Comparison of ENCODE assay signal across 23 cellular contexts in genomic region chr7:44496385-44496784, GRCh38. TPM values are rescaled to one million over a fixed set of nuclear protein-coding genes. Genes with fewer than 3 reads are reported as not detected.
DNase-seq lines count a peak whose midpoint lies in the region; ATAC-seq, FAIRE-seq and TF ChIP-seq lines count a peak whose summit lies in the region.
"Had no signal": no experiment of that assay in that cellular context is flagged by ENCODE, and none has a peak within 500 bp of the region (broad histone marks: within the 10 kb centered on the region; RNA-seq: fewer than 3 reads in every experiment).

No MANE protein-coding gene starts in this region.

- no peaks in the 10 kb centered on the region for H3K36me3 ChIP-seq in K562 (ENCODE audit: control insufficient read depth, insufficient read depth, low read length)
- no peaks in the 10 kb centered on the region for H3K36me3 ChIP-seq in keratinocyte (ENCODE audit: control insufficient read depth in 2 of 2, extremely low read depth in 1 of 2, insufficient read depth in 2 of 2, low read length in 2 of 2)
- H3K36me3 ChIP-seq: BE2C, BLaER1 had no signal

- no peak for DNase-seq in A549 (ENCODE audit: low read depth in 1 of 2, low spot score in 1 of 2)
- DNase-seq in GM12891 (ENCODE audit: insufficient read length, low spot score): no peak
- no peak for DNase-seq in K562 (ENCODE audit: extremely low read depth in 1 of 4, low spot score in 3 of 4)
- no peak for DNase-seq in keratinocyte (ENCODE audit: low read depth, low spot score)
- DNase-seq in ureter (ENCODE audit: low spot score): no peak
- DNase-seq in C1 segment of cervical spinal cord (lab: John Stamatoyannopoulos, UW): no peak
- DNase-seq: 8988T; BE2C; Caco-2; Calu3; CD4-positive, alpha-beta T cell; CD8-positive, alpha-beta T cell; DMS79 treated with DMSO at 0.1 percent for 48 hours; GF-D8 had no signal

- no peak for TF ChIP-seq POLR2A in A549 (IDR thresholded peaks at IDR 0.05; ENCODE audit: low read length)
- TF ChIP-seq POLR2A in GM12891 (IDR thresholded peaks at IDR 0.05; ENCODE audit: low read depth, low read length): no peak
- no peak for TF ChIP-seq POLR2A in K562 (conservative IDR thresholded peaks at IDR 0.05)

- no peak overlapping the region for H3K4me3 Mint-ChIP-seq in stimulated activated memory B cell treated with anti-CD40 and anti-IgM and Interleukin-4, amounts not matched to agents 10 μg/mL and 1 μg/mL and 100 μg/mL, for 72 hours
- H3K4me3 Mint-ChIP-seq: CD4-positive, alpha-beta T cell; CD8-positive, alpha-beta T cell had no signal

- H3K27ac ChIP-seq in A549 (no peak overlapping the region), K562 (ENCODE audit: extremely low read depth, low read depth, low read length) (no peak overlapping the region), keratinocyte (ENCODE audit: control insufficient read depth, insufficient read depth, low read length) (no peak overlapping the region)
- H3K27ac ChIP-seq: BLaER1, C4-2B had no signal

- H4K20me1 ChIP-seq in K562 (replicated peaks; ENCODE audit: control insufficient read depth, insufficient read depth, low read length): no peaks in the 10 kb centered on the region
- no peaks in the 10 kb centered on the region for H4K20me1 ChIP-seq in keratinocyte (ENCODE audit: control insufficient read depth, extremely low read depth, insufficient read depth, low read length)
- H4K20me1 ChIP-seq: BLaER1 had no signal

- no peaks in the 10 kb centered on the region for H3K27me3 Mint-ChIP-seq in stimulated activated memory B cell treated with anti-CD40 and anti-IgM and Interleukin-4, amounts not matched to agents 10 μg/mL and 1 μg/mL and 100 μg/mL, for 72 hours

- no peak overlapping the region for H3K27ac Mint-ChIP-seq in stimulated activated memory B cell treated with anti-CD40 and anti-IgM and Interleukin-4, amounts not matched to agents 10 μg/mL and 1 μg/mL and 100 μg/mL, for 72 hours
- H3K27ac Mint-ChIP-seq: CD4-positive, alpha-beta T cell; CD8-positive, alpha-beta T cell had no signal

- in situ Hi-C loops in K562 (cut with MboI): no loop called here

- ATAC-seq in A549 (no peak), K562 (no peak), HG03108 (IDR thresholded peaks at IDR 0.05; ENCODE audit: unreplicated experiment) (no peak)
- no peak for ATAC-seq in stimulated activated memory B cell treated with anti-CD40 and anti-IgM and Interleukin-4, amounts not matched to agents 10 μg/mL and 1 μg/mL and 100 μg/mL, for 72 hours
- ATAC-seq: CD8-positive, alpha-beta T cell had no signal

- H3K4me1 ChIP-seq in A549 (no peaks in the 10 kb centered on the region), K562 (replicated peaks in 1 of 2; ENCODE audit: control insufficient read depth in 2 of 2, insufficient read depth in 2 of 2, low read length in 2 of 2) (peaks cover 2 to 22% of the 10 kb centered on the region in 2 experiments; a peak in 3 of 5 replicates), keratinocyte (ENCODE audit: control insufficient read depth, extremely low read depth, insufficient read depth, low read length) (no peaks in the 10 kb centered on the region)
- H3K4me1 ChIP-seq: BE2C, Caco-2 had no signal

- no TSS peak for BruUV-seq in K562 (replicated peaks; lab: Mats Ljungman, UMichigan)

- no peaks in the 10 kb centered on the region for H3K9me1 ChIP-seq in K562 (ENCODE audit: control insufficient read depth, insufficient read depth, low read length)
- no peaks in the 10 kb centered on the region for H3K9me1 ChIP-seq in keratinocyte (ENCODE audit: control insufficient read depth, extremely low read depth, insufficient read depth, low read length)

- intact Hi-C loops in K562 (cut with micrococcal nuclease): loop anchor here (5.0 kb wide), 1 partner anchor 71 kb away; no protein-coding TSS in a partner anchor

- POLR2A ChIA-PET in A549 (lab: Yijun Ruan, JAX): no interaction called here
- POLR2A ChIA-PET in K562 (lab: Yijun Ruan, JAX): no interaction called here

- no peak overlapping the region for H3K9ac ChIP-seq in K562 (ENCODE audit: insufficient read depth in 1 of 2, low read depth in 2 of 2, low read length in 2 of 2)
- H3K9ac ChIP-seq in keratinocyte (ENCODE audit: control insufficient read depth, extremely low read depth, insufficient read depth, low read length): no peak overlapping the region
- H3K9ac ChIP-seq: BLaER1 had no signal

- WGBS in A549 (ENCODE audit: missing lambda C conversion rate): 64% methylated on average over 1 of the region's 1 CpG
- WGBS in K562 (ENCODE audit: insufficient coverage, low coverage, missing lambda C conversion rate): 44% methylated on average over 1 of the region's 1 CpG

- H3K79me2 ChIP-seq in K562 (ENCODE audit: control insufficient read depth, insufficient read depth, low read length): no peaks in the 10 kb centered on the region
- no peaks in the 10 kb centered on the region for H3K79me2 ChIP-seq in keratinocyte (ENCODE audit: control insufficient read depth, insufficient read depth, low read length)

- peak overlapping the region; percentile 56; the same call in 1 of the 2 replicates for H2AFZ ChIP-seq in K562 (ENCODE audit: low read depth, low read length)
- H2AFZ ChIP-seq in keratinocyte (ENCODE audit: control insufficient read depth, low read length): no peak overlapping the region

- TF ChIP-seq CTCF in A549 (IDR thresholded peaks at IDR 0.05): no peak
- TF ChIP-seq CTCF in K562 (IDR thresholded peaks at IDR 0.05 in 2 of 3, conservative IDR thresholded peaks at IDR 0.05 in 1 of 3; ENCODE audit: insufficient read depth in 2 of 3, low read depth in 1 of 3, low read length in 3 of 3): no peak
- no peak for TF ChIP-seq CTCF in keratinocyte (optimal IDR thresholded peaks at IDR 0.05 in 1 of 3, IDR thresholded peaks at IDR 0.05 in 1 of 3, conservative IDR thresholded peaks at IDR 0.05 in 1 of 3; ENCODE audit: extremely low read depth in 1 of 3, insufficient read depth in 2 of 3, low read length in 3 of 3)

- H3K9me3 Mint-ChIP-seq in stimulated activated memory B cell treated with anti-CD40 and anti-IgM and Interleukin-4, amounts not matched to agents 10 μg/mL and 1 μg/mL and 100 μg/mL, for 72 hours: no peaks in the 10 kb centered on the region
- H3K9me3 Mint-ChIP-seq: CD4-positive, alpha-beta T cell; CD8-positive, alpha-beta T cell had no signal

- no peaks in the 10 kb centered on the region for H3K4me1 Mint-ChIP-seq in stimulated activated memory B cell treated with anti-CD40 and anti-IgM and Interleukin-4, amounts not matched to agents 10 μg/mL and 1 μg/mL and 100 μg/mL, for 72 hours

- H3K27me3 ChIP-seq in K562 (ENCODE audit: control insufficient read depth in 2 of 2, insufficient read depth in 2 of 2, low read length in 2 of 2): no peaks in the 10 kb centered on the region
- H3K27me3 ChIP-seq in keratinocyte (ENCODE audit: control insufficient read depth, extremely low read depth, insufficient read depth, low read length): no peaks in the 10 kb centered on the region
- H3K27me3 ChIP-seq: BLaER1 had no signal

- no peak overlapping the region for H3K4me2 ChIP-seq in A549
- H3K4me2 ChIP-seq in K562 (ENCODE audit: insufficient read depth, low read length): no peak overlapping the region
- no peak overlapping the region for H3K4me2 ChIP-seq in keratinocyte (ENCODE audit: control insufficient read depth, extremely low read depth, insufficient read depth, low read depth, low read length)
- H3K4me2 ChIP-seq: BLaER1 had no signal

- FAIRE-seq in A549 (lab: Jason Lieb, UNC): no peak
- FAIRE-seq in GM12891 (lab: Jason Lieb, UNC): peak; percentile 13
- FAIRE-seq in K562 (lab: Jason Lieb, UNC): no peak
- FAIRE-seq in keratinocyte (lab: Jason Lieb, UNC): peak; percentile 48
- FAIRE-seq: A204.1, D721Med, G401.6, GM12892, GM18507 had no signal

- CTCF ChIA-PET in A549 (lab: Yijun Ruan, JAX): interaction anchor here (0.6 kb wide), 1 partner anchor 300 kb away, joined by 4 read pairs; no protein-coding TSS in a partner anchor
- CTCF ChIA-PET in K562 (lab: Yijun Ruan, JAX; ENCODE audit: low intra/inter-chr PET ratio): no interaction called here

- H3K9me3 ChIP-seq in A549 (no peaks in the 10 kb centered on the region), K562 (replicated peaks; ENCODE audit: control insufficient read depth, insufficient read depth, low read depth, low read length) (no peaks in the 10 kb centered on the region), keratinocyte (ENCODE audit: control insufficient read depth, low read depth, low read length) (no peaks in the 10 kb centered on the region)
- H3K9me3 ChIP-seq: BE2C, BLaER1, Caco-2 had no signal

- H3K36me3 Mint-ChIP-seq in stimulated activated memory B cell treated with anti-CD40 and anti-IgM and Interleukin-4, amounts not matched to agents 10 μg/mL and 1 μg/mL and 100 μg/mL, for 72 hours: no peaks in the 10 kb centered on the region
- H3K36me3 Mint-ChIP-seq: CD8-positive, alpha-beta T cell had no signal

- no peak for TF ChIP-seq EP300 in A549 (IDR thresholded peaks at IDR 0.05)
- no peak for TF ChIP-seq EP300 in K562 (IDR thresholded peaks at IDR 0.05; ENCODE audit: low read length)

- dilution Hi-C loops in keratinocyte (cut with MboI; ENCODE audit: extremely low pct_ligation_motif_present, low sequenced_read_pairs): no loop called here

- H3K4me3 ChIP-seq in A549 (no peak overlapping the region), K562 (no peak overlapping the region), keratinocyte (ENCODE audit: control insufficient read depth in 2 of 3, extremely low read depth in 1 of 3, insufficient read depth in 2 of 3, low read depth in 1 of 3, low read length in 3 of 3) (no peak overlapping the region)
- H3K4me3 ChIP-seq: BLaER1 had no signal

- TF ChIP-seq RAD21 in A549 (conservative IDR thresholded peaks at IDR 0.05 in 1 of 2, IDR thresholded peaks at IDR 0.05 in 1 of 2) (no peak), K562 (CRISPR knock-in tag; conservative IDR thresholded peaks at IDR 0.05 in 1 of 2, IDR thresholded peaks at IDR 0.05 in 1 of 2) (no peak)

RNA-seq across cellular contexts. Expression of gene NUDCD3, which starts 5.9 kb away (rescaled TPM):
- polyA plus RNA-seq in A549 (2011; rRNA removed): 66.3 and 84.2 TPM in 2 replicates
- 30.0 and 34.8 TPM in 2 replicates for polyA plus RNA-seq in A549 (2012; cell fraction: cytosol; rRNA removed)
- 54.8 and 84.9 TPM in 2 replicates for polyA plus RNA-seq in A549 (2012; cell fraction: nucleus; rRNA removed)
- 41.7 to 44.3 TPM (median 42.8 TPM) in 3 replicates for polyA plus RNA-seq in A549 (2017; fragmentation: RNase III; extraction: RNeasy Plus Mini Kit Qiagen cat#74134 plus additional on column Dnase treatment)
- 68.5 and 70.6 TPM in 2 replicates for polyA minus RNA-seq in A549 (2011; rRNA and poly(A)+ RNA removed)
- 36.8 TPM for polyA plus RNA-seq in GM12891 (2012; ENCODE audit: low read depth, missing spikeins)
- 63.6 and 73.8 TPM in 2 replicates for total RNA-seq in K562 (2011; cell fraction: chromatin; rRNA removed; ENCODE audit: low replicate concordance)
- total RNA-seq in K562 (2011; cell fraction: nucleolus; rRNA removed): 37.4 and 47.0 TPM in 2 replicates
- 50.4 and 63.1 TPM in 2 replicates for total RNA-seq in K562 (2011; cell fraction: nucleoplasm; rRNA removed)
- total RNA-seq in K562 (2014; rRNA removed): 38.9 and 44.2 TPM in 2 replicates
- total RNA-seq in K562 (2014; rRNA removed; fragmentation: Illumina TruSeq; extraction: Trizol): 34.1 and 34.5 TPM in 2 replicates
- 32.2 and 36.5 TPM in 2 replicates for total RNA-seq in K562 (2015; rRNA removed; fragmentation: Illumina TruSeq; extraction: Trizol)
- 64.2 and 67.5 TPM in 2 replicates for total RNA-seq in K562 (2021)
- 44.1 and 48.8 TPM in 2 replicates for polyA plus RNA-seq in K562 (2011; rRNA removed)
- polyA plus RNA-seq in K562 (2011; cell fraction: cytosol; rRNA removed): 31.6 and 43.3 TPM in 2 replicates
- 40.4 and 53.9 TPM in 2 replicates for polyA plus RNA-seq in K562 (2011; cell fraction: nucleus; rRNA removed)
- polyA plus RNA-seq in K562 (2012): 43.7 and 44.4 TPM in 2 replicates
- polyA plus RNA-seq in K562 (2014; fragmentation: Illumina TruSeq; extraction: Trizol): 36.6 and 42.6 TPM in 2 replicates
- polyA plus RNA-seq in K562 (2014; fragmentation: Nextera tagmentation; extraction: Ambion mirVana): 10 to 100 TPM; 24.8 to 51.1 TPM
- polyA plus RNA-seq in K562 (2014; rRNA removed): 33.2 and 37.9 TPM in 2 replicates
- polyA minus RNA-seq in K562 (2011; rRNA and poly(A)+ RNA removed): 87.8 and 95.8 TPM in 2 replicates
- 34.4 and 44.3 TPM in 2 replicates for polyA minus RNA-seq in K562 (2011; cell fraction: cytosol; rRNA and poly(A)+ RNA removed)
- 27.1 and 34.5 TPM in 2 replicates for polyA minus RNA-seq in K562 (2011; cell fraction: nucleus; rRNA and poly(A)+ RNA removed)
- 57.7 to 84.9 TPM (median 58.7 TPM) in 3 replicates for polyA plus RNA-seq in keratinocyte
- polyA plus RNA-seq in keratinocyte (2011; ENCODE audit: low read depth): 82.8 TPM
- polyA plus RNA-seq in keratinocyte (2011; cell fraction: cytosol; rRNA removed): 59.3 and 68.2 TPM in 2 replicates
- polyA plus RNA-seq in keratinocyte (2011; cell fraction: nucleus; rRNA removed): 131 and 147 TPM in 2 replicates
- 55.7 and 78.2 TPM in 2 replicates for polyA plus RNA-seq in keratinocyte (2012; ENCODE audit: low replicate concordance)
- 72.5 to 154 TPM (median 118 TPM) in 3 replicates for polyA minus RNA-seq in keratinocyte
- polyA minus RNA-seq in keratinocyte (2011; cell fraction: cytosol; rRNA and poly(A)+ RNA removed): 51.2 TPM
- polyA minus RNA-seq in keratinocyte (2011; cell fraction: nucleus; rRNA and poly(A)+ RNA removed): 43.6 and 89.9 TPM in 2 replicates
- 131 TPM for total RNA-seq in ureter

RNA-seq across cellular contexts. Expression of gene NPC1L1, which starts 44.7 kb away (rescaled TPM):
- polyA plus RNA-seq in A549 (2011; rRNA removed): 0.06 and 0.12 TPM in 2 replicates
- 0.01 and 0.06 TPM in 2 replicates for polyA plus RNA-seq in A549 (2012; cell fraction: cytosol; rRNA removed)
- polyA plus RNA-seq in A549 (2012; cell fraction: nucleus; rRNA removed): 0.17 and 0.18 TPM in 2 replicates
- polyA plus RNA-seq in A549 (2017; fragmentation: RNase III; extraction: RNeasy Plus Mini Kit Qiagen cat#74134 plus additional on column Dnase treatment): 0.01 to 0.04 TPM (median 0.03 TPM) in 3 replicates
- polyA minus RNA-seq in A549 (2011; rRNA and poly(A)+ RNA removed): 0.12 TPM in 1 of 2 replicates, not detected in the other
- 0.04 TPM for polyA plus RNA-seq in GM12891 (2012; ENCODE audit: low read depth, missing spikeins)
- 0.26 and 0.81 TPM in 2 replicates for total RNA-seq in K562 (2011; cell fraction: chromatin; rRNA removed; ENCODE audit: low replicate concordance)
- total RNA-seq in K562 (2011; cell fraction: nucleolus; rRNA removed): 0.33 and 0.39 TPM in 2 replicates
- 0.15 and 0.37 TPM in 2 replicates for total RNA-seq in K562 (2011; cell fraction: nucleoplasm; rRNA removed)
- total RNA-seq in K562 (2014; rRNA removed): 0.18 TPM in 1 of 2 replicates, not detected in the other
- total RNA-seq in K562 (2014; rRNA removed; fragmentation: Illumina TruSeq; extraction: Trizol): not detected in 2 replicates
- total RNA-seq in K562 (2015; rRNA removed; fragmentation: Illumina TruSeq; extraction: Trizol): not detected in 2 replicates
- total RNA-seq in K562 (2021): 0.02 and 0.07 TPM in 2 replicates
- polyA plus RNA-seq in K562 (2011; rRNA removed): 0.08 and 0.14 TPM in 2 replicates
- polyA plus RNA-seq in K562 (2011; cell fraction: cytosol; rRNA removed): 0.10 and 0.18 TPM in 2 replicates
- 0.74 and 1.1 TPM in 2 replicates for polyA plus RNA-seq in K562 (2011; cell fraction: nucleus; rRNA removed)
- 0.08 and 0.11 TPM in 2 replicates for polyA plus RNA-seq in K562 (2012)
- polyA plus RNA-seq in K562 (2014; fragmentation: Illumina TruSeq; extraction: Trizol): 0.01 and 0.06 TPM in 2 replicates
- polyA plus RNA-seq in K562 (2014; fragmentation: Nextera tagmentation; extraction: Ambion mirVana): not detected
- polyA plus RNA-seq in K562 (2014; rRNA removed): 0.07 TPM in 1 of 2 replicates, not detected in the other
- 0.06 and 0.11 TPM in 2 replicates for polyA minus RNA-seq in K562 (2011; rRNA and poly(A)+ RNA removed)
- polyA minus RNA-seq in K562 (2011; cell fraction: cytosol; rRNA and poly(A)+ RNA removed): not detected in 2 replicates
- polyA minus RNA-seq in K562 (2011; cell fraction: nucleus; rRNA and poly(A)+ RNA removed): 0.13 and 0.44 TPM in 2 replicates
- polyA plus RNA-seq in keratinocyte: 0.01 to 0.03 TPM in 2 of 3 replicates, not detected in the other
- polyA plus RNA-seq in keratinocyte (2011; ENCODE audit: low read depth): 0.16 TPM
- polyA plus RNA-seq in keratinocyte (2011; cell fraction: cytosol; rRNA removed): 0.02 TPM in 1 of 2 replicates, not detected in the other
- polyA plus RNA-seq in keratinocyte (2011; cell fraction: nucleus; rRNA removed): 0.03 TPM in 1 of 2 replicates, not detected in the other
- 0.02 and 0.37 TPM in 2 replicates for polyA plus RNA-seq in keratinocyte (2012; ENCODE audit: low replicate concordance)
- not detected in 3 replicates for polyA minus RNA-seq in keratinocyte
- polyA minus RNA-seq in keratinocyte (2011; cell fraction: cytosol; rRNA and poly(A)+ RNA removed): not detected
- polyA minus RNA-seq in keratinocyte (2011; cell fraction: nucleus; rRNA and poly(A)+ RNA removed): not detected in 2 replicates
- 0.10 TPM for total RNA-seq in ureter

Comparison
In these comparisons a context has a peak if more than half of its experiments do, and no peak if none do; other contexts are left out.
1. Of the 35 proteins assayed by ChIP-seq in both K562 and A549: peak only in K562: none; only in A549: none; in both: MAFK; in neither: 34.